Comparison of ENCODE assay signal across 17 cellular contexts in the genomic region with DNA sequence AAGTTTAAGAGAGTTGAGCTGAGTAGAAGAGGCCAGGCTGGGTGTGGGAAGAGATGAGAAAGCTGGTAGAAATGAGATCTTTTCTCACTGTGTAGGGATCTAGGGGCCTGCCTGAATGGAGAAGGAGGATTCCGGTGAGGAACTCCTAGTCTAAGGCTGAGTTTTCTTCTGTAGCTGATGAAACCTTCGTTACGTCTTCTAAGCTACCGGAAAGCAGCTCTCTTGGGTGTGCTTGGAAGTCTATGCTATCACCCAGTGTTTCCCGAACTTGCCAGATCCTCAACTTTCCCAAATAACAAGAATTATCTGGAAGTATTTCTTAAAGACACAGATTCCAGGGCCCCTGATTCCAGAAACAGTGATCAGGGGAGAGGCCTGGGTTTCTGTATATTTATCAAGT. TPM values are rescaled to one million over a fixed set of nuclear protein-coding genes. Genes with fewer than 3 reads are reported as not detected.
"Had no signal": no experiment of that assay in that cellular context is flagged by ENCODE, and none has a peak within 500 bp of the region (broad histone marks: within the 10 kb centered on the region; RNA-seq: fewer than 3 reads in every experiment).

No MANE protein-coding gene starts in this region.

- H3K9me3 ChIP-seq: heart left ventricle, lower lobe of right lung, neutrophil, ovary, spleen, transverse colon had no signal

- H3K4me3 ChIP-seq: heart left ventricle, lower lobe of right lung, ovary, spleen, transverse colon had no signal

- H3K4me1 ChIP-seq: lower lobe of right lung, transverse colon had no signal

- DNase-seq: activated CD4-positive, alpha-beta T cell treated with anti-CD3 and anti-CD28 coated beads for 36 hours; activated CD4-positive, CD25-positive, alpha-beta regulatory T cell; activated gamma-delta T cell; activated naive CD4-positive, alpha-beta T cell treated with anti-CD3 and anti-CD28 coated beads, Interleukin-2, amount 10 ng/mL, durations not matched to agents 7 days and 5 days; activated naive CD8-positive, alpha-beta T cell treated with anti-CD3 and anti-CD28 coated beads, Interleukin-2, amount 10 ng/mL, durations not matched to agents 7 days and 5 days; activated T-cell treated with anti-CD3 and anti-CD28 coated beads, Interleukin-2, amount 50 U/mL, for 1 hour; central memory CD4-positive, alpha-beta T cell; heart left ventricle; lower lobe of right lung; natural killer cell; ovary; spleen; stimulated activated naive CD4-positive, alpha-beta T cell; T-helper 1 cell; transverse colon had no signal

- ATAC-seq: activated CD4-positive, alpha-beta T cell treated with anti-CD3 and anti-CD28 coated beads for 36 hours; esophagus mucosa; lower lobe of right lung; natural killer cell had no signal

- H3K36me3 ChIP-seq: heart left ventricle, lower lobe of right lung, neutrophil, ovary, spleen, transverse colon had no signal

- H3K27ac ChIP-seq: lower lobe of right lung, neutrophil, ovary, spleen, transverse colon had no signal

- H3K27me3 ChIP-seq: heart left ventricle, neutrophil, ovary, spleen, transverse colon had no signal

RNA-seq across cellular contexts. Expression of a gene that starts 55.4 kb away (rescaled TPM):
- total RNA-seq: natural killer cell had no signal
